8 cellular contexts compared by ENCODE assay signal in genomic region chr10:102644066-102644645, GRCh38. TPM values are rescaled to one million over a fixed set of nuclear protein-coding genes. Genes with fewer than 3 reads are reported as not detected.
A peak's percentile ranks its signal among the peaks of the same experiment; 100 is the strongest.
DNase-seq lines count a peak whose midpoint lies in the region; ATAC-seq and TF ChIP-seq lines count a peak whose summit lies in the region.

Gene TRIM8 (plus strand): TSS chr10:102644479. CDS start chr10:102644618, 139 bp downstream.

- H3K4me1 Mint-ChIP-seq in activated CD4-positive, alpha-beta T cell treated with anti-CD3 and anti-CD28 coated beads, Interleukin-2, amount 10 ng/mL, durations not matched to agents 24 days and 14 days: peaks cover 36% of the 10 kb centered on the region
- H3K4me1 Mint-ChIP-seq in memory B cell: peaks cover 32% of the 10 kb centered on the region

- H3K27ac Mint-ChIP-seq in activated CD4-positive, alpha-beta T cell treated with anti-CD3 and anti-CD28 coated beads, Interleukin-2, amount 10 ng/mL, durations not matched to agents 24 days and 14 days: peak within 1 kb of the TSS; percentile 99
- peak within 1 kb of the TSS; percentile 97 for H3K27ac Mint-ChIP-seq in memory B cell

- H3K27me3 Mint-ChIP-seq in activated CD4-positive, alpha-beta T cell treated with anti-CD3 and anti-CD28 coated beads, Interleukin-2, amount 10 ng/mL, durations not matched to agents 24 days and 14 days: no peaks in the 10 kb centered on the region
- no peaks in the 10 kb centered on the region for H3K27me3 Mint-ChIP-seq in memory B cell

- peak within 1 kb of the TSS; percentile 94 to 100 (median 99) for H3K27ac ChIP-seq in dorsolateral prefrontal cortex

- in situ Hi-C loops in G401 (cut with HindIII; ENCODE audit: low sequenced_read_pairs): no loop called here

- H3K36me3 Mint-ChIP-seq in activated CD4-positive, alpha-beta T cell treated with anti-CD3 and anti-CD28 coated beads, Interleukin-2, amount 10 ng/mL, durations not matched to agents 24 days and 14 days (ENCODE audit: low read depth): peaks cover 31% of the 10 kb centered on the region
- H3K36me3 Mint-ChIP-seq in memory B cell: peaks cover 2% of the 10 kb centered on the region

- no peak for ATAC-seq in memory B cell (ENCODE audit: low read depth)
- no peak for ATAC-seq in HG03460 (IDR thresholded peaks at IDR 0.05; ENCODE audit: unreplicated experiment)

- peak within 1 kb of the TSS; percentile 78 for H3K4me3 ChIP-seq in LNCaP clone FGC (ENCODE audit: low read depth, low read length)
- H3K4me3 ChIP-seq in dorsolateral prefrontal cortex: peak within 1 kb of the TSS; percentile 67 to 99 (median 88)

- H3K27me3 ChIP-seq in dorsolateral prefrontal cortex: no peaks in the 10 kb centered on the region

- TF ChIP-seq CTCF in LNCaP clone FGC (IDR thresholded peaks at IDR 0.05; ENCODE audit: control insufficient read depth, extremely low read depth, insufficient read depth) (no peak), dorsolateral prefrontal cortex (IDR thresholded peaks at IDR 0.05 in 54 of 56, conservative IDR thresholded peaks at IDR 0.05 in 2 of 56; ENCODE audit: low read depth in 1 of 56, partially characterized antibody in 56 of 56) (no peak)

- H3K9me3 Mint-ChIP-seq in activated CD4-positive, alpha-beta T cell treated with anti-CD3 and anti-CD28 coated beads, Interleukin-2, amount 10 ng/mL, durations not matched to agents 24 days and 14 days: no peaks in the 10 kb centered on the region
- no peaks in the 10 kb centered on the region for H3K9me3 Mint-ChIP-seq in memory B cell

- intact Hi-C loops in activated CD4-positive, alpha-beta T cell treated with anti-CD3 and anti-CD28 coated beads, Interleukin-2, amount 10 ng/mL, durations not matched to agents 24 days and 14 days (cut with micrococcal nuclease): loop anchor here (5.0 to 10.0 kb wide), 3 partner anchors 209 to 723 kb away; partner anchors contain the start of genes CUEDC2, NOLC1 and TAF5
- intact Hi-C loops in dorsolateral prefrontal cortex (cut with DNase I): loop anchor here in 1 of 2 donors (2.0 kb wide), 1 partner anchor 25 kb away; no protein-coding TSS in a partner anchor

- DNase-seq in G401 (ENCODE audit: low spot score): peak; percentile 40
- no peak for DNase-seq in LNCaP clone FGC (ENCODE audit: low read depth)
- DNase-seq in activated CD4-positive, alpha-beta T cell treated with anti-CD3 and anti-CD28 coated beads, Interleukin-2, amount 10 ng/mL, durations not matched to agents 24 days and 14 days: peak; percentile 90
- DNase-seq in dorsolateral prefrontal cortex: peak in 2 of 10 donors; percentile 38 to 74
- DNase-seq in memory B cell (ENCODE audit: low spot score in 2 of 2): peak; percentile 41 to 71
- DNase-seq in stimulated activated CD8-positive, alpha-beta memory T cell treated with anti-CD3 and anti-CD28 coated beads, Interleukin-7, amount 100 ng/mL, for 24 hours (ENCODE audit: low read depth): peak; percentile 31
- no peak for DNase-seq in NCI-H1436 treated with DMSO at 0.1 percent for 48 hours (lab: John Stamatoyannopoulos, UW)

- H3K4me3 Mint-ChIP-seq in activated CD4-positive, alpha-beta T cell treated with anti-CD3 and anti-CD28 coated beads, Interleukin-2, amount 10 ng/mL, durations not matched to agents 24 days and 14 days: peak within 1 kb of the TSS; percentile 96
- peak within 1 kb of the TSS; percentile 96 for H3K4me3 Mint-ChIP-seq in memory B cell

RNA-seq across cellular contexts. Expression of gene TRIM8, which starts in this region (rescaled TPM):
- total RNA-seq in G401 (2014; rRNA removed; shearing (Covaris generic)): 30.2 and 44.4 TPM in 2 replicates
- 85.5 and 85.7 TPM in 2 replicates for total RNA-seq in activated CD4-positive, alpha-beta T cell treated with anti-CD3 and anti-CD28 coated beads, Interleukin-2, amount 10 ng/mL, durations not matched to agents 24 days and 14 days
- 100 to 1,000 TPM in 118 of 120 experiments, 10 to 100 TPM in 2; 95.2 to 308 (median 133) TPM for total RNA-seq in dorsolateral prefrontal cortex

Comparison
In these comparisons a context has a peak if more than half of its experiments do, and no peak if none do; other contexts are left out.
1. DNase-seq: peak in G401 (single experiment), activated CD4-positive, alpha-beta T cell treated with anti-CD3 and anti-CD28 coated beads, Interleukin-2, amount 10 ng/mL, durations not matched to agents 24 days and 14 days (single experiment), memory B cell (2 of 2) and stimulated activated CD8-positive, alpha-beta memory T cell treated with anti-CD3 and anti-CD28 coated beads, Interleukin-7, amount 100 ng/mL, for 24 hours (single experiment); none in LNCaP clone FGC (single experiment) and NCI-H1436 treated with DMSO at 0.1 percent for 48 hours (single experiment).